8 cellular contexts compared by ENCODE assay signal in the genomic region with DNA sequence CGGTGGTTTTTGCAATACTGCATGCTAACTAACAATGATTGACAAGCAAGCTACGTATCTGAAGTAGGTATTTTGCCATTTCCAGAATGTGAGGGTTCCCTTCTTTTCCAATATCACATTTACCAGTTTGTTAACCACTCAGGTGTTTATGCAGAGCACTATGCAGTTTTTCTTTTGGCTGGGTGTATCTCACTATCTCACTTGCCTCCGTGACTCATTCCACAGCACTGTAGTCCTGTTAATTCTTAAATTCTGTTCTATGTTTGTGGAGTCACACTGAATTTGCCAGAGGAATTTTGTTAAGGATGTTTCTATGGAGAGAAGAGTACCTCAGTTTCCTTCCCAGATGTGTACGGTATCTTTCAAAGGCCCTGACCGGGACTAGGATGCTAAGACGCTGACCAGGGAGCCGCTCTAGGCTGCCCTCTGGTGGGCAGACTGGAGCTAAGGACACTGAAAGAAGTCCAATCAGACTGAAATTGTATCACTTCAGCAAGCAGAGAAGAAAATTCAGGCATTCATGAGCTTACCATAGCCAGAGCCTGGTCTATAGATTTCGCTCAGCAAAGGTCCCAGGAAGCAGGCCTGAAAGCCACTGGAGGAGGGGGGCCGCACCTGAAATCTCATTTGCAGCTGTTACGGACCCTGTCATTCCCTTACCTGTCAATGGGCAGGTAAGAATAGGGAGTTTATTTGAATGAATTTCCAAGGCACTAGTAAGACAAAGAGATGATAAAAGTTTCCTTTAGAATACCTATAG.
DNase-seq lines count a peak whose midpoint lies in the region; ATAC-seq and TF ChIP-seq lines count a peak whose summit lies in the region.

No MANE protein-coding gene starts in this region.

- H3K9ac ChIP-seq in endodermal cell (ENCODE audit: extremely low read depth, low read length, poor library complexity, severe bottlenecking), result no peak overlapping the region
- no peak overlapping the region for H3K9ac ChIP-seq in mesenchymal stem cell (ENCODE audit: low read length)

- H3K36me3 ChIP-seq in endodermal cell (ENCODE audit: control insufficient read depth, insufficient read depth, low read length) (no peaks in the 10 kb centered on the region), mesenchymal stem cell (ENCODE audit: control insufficient read depth in 1 of 2, insufficient read depth in 2 of 2, low read depth in 1 of 2, low read length in 2 of 2) (no peaks in the 10 kb centered on the region), upper lobe of right lung (no peaks in the 10 kb centered on the region)

- H3K27me3 Mint-ChIP-seq in activated CD8-positive, alpha-beta memory T cell treated with anti-CD3 and anti-CD28 coated beads, Interleukin-2, amount 10 ng/mL, durations not matched to agents 7 days and 5 days, result no peaks in the 10 kb centered on the region
- H3K27me3 Mint-ChIP-seq in endodermal cell (ENCODE audit: insufficient read depth), result no peaks in the 10 kb centered on the region

- H4K91ac ChIP-seq in mesenchymal stem cell (ENCODE audit: low read length), result no peak overlapping the region

- H3K36me3 Mint-ChIP-seq in activated CD8-positive, alpha-beta memory T cell treated with anti-CD3 and anti-CD28 coated beads, Interleukin-2, amount 10 ng/mL, durations not matched to agents 7 days and 5 days, result no peaks in the 10 kb centered on the region
- H3K36me3 Mint-ChIP-seq in endodermal cell (ENCODE audit: low read depth), result no peaks in the 10 kb centered on the region

- intact Hi-C loops in upper lobe of right lung (cut with DNase I), result no loop called here

- H3K14ac ChIP-seq in mesenchymal stem cell (ENCODE audit: low read length in 2 of 2), result no peak overlapping the region

- no peak overlapping the region for H3K4me2 ChIP-seq in mesenchymal stem cell (ENCODE audit: low read length, poor library complexity, severe bottlenecking)

- DNase-seq in activated CD8-positive, alpha-beta memory T cell treated with anti-CD3 and anti-CD28 coated beads, Interleukin-2, amount 10 ng/mL, durations not matched to agents 7 days and 5 days, result peak; percentile 41
- no peak for DNase-seq in activated CD8-positive, alpha-beta memory T cell treated with anti-CD3 and anti-CD28 coated beads for 24 hours
- peak in 1 of 2 experiments; percentile 31 for DNase-seq in HL-60 (ENCODE audit: low read depth in 1 of 2, low spot score in 1 of 2)
- peak; percentile 18 for DNase-seq in SKM-1 (lab: John Stamatoyannopoulos, UW; ENCODE audit: unreplicated experiment)
- DNase-seq in endodermal cell, result peak; percentile 88
- DNase-seq in mesenchymal stem cell, result peak; percentile 32
- peak; percentile 72 for DNase-seq in upper lobe of right lung

- no peak overlapping the region for H3K18ac ChIP-seq in mesenchymal stem cell (ENCODE audit: low read depth in 1 of 2, low read length in 2 of 2)

- H3K27ac Mint-ChIP-seq in activated CD8-positive, alpha-beta memory T cell treated with anti-CD3 and anti-CD28 coated beads, Interleukin-2, amount 10 ng/mL, durations not matched to agents 7 days and 5 days, result no peak overlapping the region
- no peak overlapping the region for H3K27ac Mint-ChIP-seq in endodermal cell

- H2BK15ac ChIP-seq in mesenchymal stem cell (ENCODE audit: low read depth, poor library complexity, severe bottlenecking), result no peak overlapping the region

- H3K27me3 ChIP-seq in HL-60 (ENCODE audit: insufficient read depth, poor library complexity, severe bottlenecking) (no peaks in the 10 kb centered on the region), endodermal cell (ENCODE audit: control insufficient read depth, insufficient read depth, low read length, poor library complexity, severe bottlenecking) (no peaks in the 10 kb centered on the region), mesenchymal stem cell (ENCODE audit: control insufficient read depth in 1 of 2, insufficient read depth in 1 of 2, low read length in 2 of 2) (no peaks in the 10 kb centered on the region), upper lobe of right lung (no peaks in the 10 kb centered on the region)

- H3K9me3 ChIP-seq in endodermal cell (ENCODE audit: control insufficient read depth, low read length) (no peaks in the 10 kb centered on the region), mesenchymal stem cell (ENCODE audit: control insufficient read depth, low read length) (no peaks in the 10 kb centered on the region), upper lobe of right lung (no peaks in the 10 kb centered on the region)

- no peak overlapping the region for H2BK120ac ChIP-seq in mesenchymal stem cell (ENCODE audit: low read depth, low read length)

- H3K4me3 ChIP-seq in HL-60 (replicated peaks; ENCODE audit: insufficient read depth, low read length) (no peak overlapping the region), endodermal cell (ENCODE audit: low read length) (no peak overlapping the region), mesenchymal stem cell (ENCODE audit: insufficient read depth in 1 of 2, low read depth in 1 of 2, low read length in 2 of 2) (no peak overlapping the region), upper lobe of right lung (no peak overlapping the region)

- no peak overlapping the region for H3K4me3 Mint-ChIP-seq in activated CD8-positive, alpha-beta memory T cell treated with anti-CD3 and anti-CD28 coated beads, Interleukin-2, amount 10 ng/mL, durations not matched to agents 7 days and 5 days
- H3K4me3 Mint-ChIP-seq in endodermal cell, result no peak overlapping the region

- no peak overlapping the region for H2AFZ ChIP-seq in mesenchymal stem cell (ENCODE audit: low read depth, low read length)

- CTCF ChIA-PET in activated CD8-positive, alpha-beta memory T cell treated with anti-CD3 and anti-CD28 coated beads, Interleukin-2, amount 10 ng/mL, durations not matched to agents 7 days and 5 days (lab: Charles Lee), result interaction anchor here (1.3 to 2.0 kb wide), 2 partner anchors 12 to 1457 kb away, joined by 3 to 5 read pairs; no protein-coding TSS in a partner anchor

- no peak overlapping the region for H3K27ac ChIP-seq in HL-60 (replicated peaks)
- H3K27ac ChIP-seq in endodermal cell (ENCODE audit: low read depth, low read length), result no peak overlapping the region
- no peak overlapping the region for H3K27ac ChIP-seq in mesenchymal stem cell (ENCODE audit: low read length, poor library complexity, severe bottlenecking)
- no peak overlapping the region for H3K27ac ChIP-seq in upper lobe of right lung

- no peak overlapping the region for H2AK5ac ChIP-seq in mesenchymal stem cell (ENCODE audit: low read length, severe bottlenecking)

- no peaks in the 10 kb centered on the region for H3K9me3 Mint-ChIP-seq in activated CD8-positive, alpha-beta memory T cell treated with anti-CD3 and anti-CD28 coated beads, Interleukin-2, amount 10 ng/mL, durations not matched to agents 7 days and 5 days (ENCODE audit: low read depth)
- H3K9me3 Mint-ChIP-seq in endodermal cell, result peaks cover 2% of the 10 kb centered on the region

- WGBS in endodermal cell (ENCODE audit: insufficient coverage in 1 of 2, insufficient read length in 1 of 2), 2 experiments, result 54 to 64% methylated on average over 6 to 10 of the region's 10 CpGs
- 54% methylated on average over 9 of the region's 10 CpGs for WGBS in mesenchymal stem cell

- H2BK5ac ChIP-seq in mesenchymal stem cell (ENCODE audit: low read depth, low read length, poor library complexity, severe bottlenecking), result no peak overlapping the region

- H2BK12ac ChIP-seq in mesenchymal stem cell (ENCODE audit: low read length in 2 of 2), result no peak overlapping the region

- H3K4me1 ChIP-seq in endodermal cell (ENCODE audit: control insufficient read depth, insufficient read depth, low read length) (no peaks in the 10 kb centered on the region), mesenchymal stem cell (ENCODE audit: control insufficient read depth, insufficient read depth, low read depth, low read length) (no peaks in the 10 kb centered on the region), upper lobe of right lung (no peaks in the 10 kb centered on the region)

- H3K4me1 Mint-ChIP-seq in activated CD8-positive, alpha-beta memory T cell treated with anti-CD3 and anti-CD28 coated beads, Interleukin-2, amount 10 ng/mL, durations not matched to agents 7 days and 5 days, result no peaks in the 10 kb centered on the region
- no peaks in the 10 kb centered on the region for H3K4me1 Mint-ChIP-seq in endodermal cell

- no peak overlapping the region for H3K23ac ChIP-seq in mesenchymal stem cell (ENCODE audit: low read length in 2 of 2)

- TF ChIP-seq CTCF in HL-60 (IDR thresholded peaks at IDR 0.05; ENCODE audit: insufficient read depth, low read length) (peak; percentile 65), endodermal cell (conservative IDR thresholded peaks at IDR 0.05) (peak; percentile 91), upper lobe of right lung (IDR thresholded peaks at IDR 0.05) (peak; percentile 68)

- no peaks in the 10 kb centered on the region for H3K79me1 ChIP-seq in mesenchymal stem cell (replicated peaks; ENCODE audit: low read length, poor library complexity, severe bottlenecking)

- no peak overlapping the region for H3K4ac ChIP-seq in mesenchymal stem cell (ENCODE audit: low read depth in 1 of 2, low read length in 2 of 2)

- ATAC-seq in activated CD8-positive, alpha-beta memory T cell treated with anti-CD3 and anti-CD28 coated beads, Interleukin-2, amount 10 ng/mL, durations not matched to agents 7 days and 5 days, result peak; percentile 39
- ATAC-seq in GM21576 (IDR thresholded peaks at IDR 0.05; ENCODE audit: unreplicated experiment), result peak; percentile 98
- peak; percentile 82 for ATAC-seq in upper lobe of right lung

- no peak overlapping the region for H4K8ac ChIP-seq in mesenchymal stem cell (ENCODE audit: low read length)

Comparison
In these comparisons a context has a peak if more than half of its experiments do, and no peak if none do; other contexts are left out.
1. ATAC-seq: peak in every context shown above with its lines; median percentile 98 in GM21576; 82 in upper lobe of right lung; 39 in activated CD8-positive, alpha-beta memory T cell treated with anti-CD3 and anti-CD28 coated beads, Interleukin-2, amount 10 ng/mL, durations not matched to agents 7 days and 5 days.